ENCODE assay signal across 15 cellular contexts in the genomic region with DNA sequence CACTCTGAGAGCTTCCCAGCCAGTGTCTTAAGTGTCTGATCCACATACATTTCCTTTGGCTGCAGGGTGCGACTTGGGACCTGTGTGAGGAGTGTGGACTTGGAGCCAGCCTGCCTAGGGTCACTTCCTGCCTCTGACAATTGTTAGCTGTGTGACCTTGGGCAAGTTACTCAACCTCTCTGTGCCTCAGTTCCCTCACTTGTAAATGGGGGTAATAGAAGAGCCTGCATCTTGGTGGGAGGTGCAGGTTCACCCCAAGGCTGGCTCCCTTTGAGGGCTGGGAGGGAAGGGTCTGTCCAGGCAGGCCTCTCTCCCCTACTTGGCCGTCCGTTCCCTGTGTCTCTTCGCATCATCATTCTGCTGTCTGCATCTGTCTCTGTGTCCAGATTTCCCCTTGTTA. TPM values are rescaled to one million over a fixed set of nuclear protein-coding genes. Genes with fewer than 3 reads are reported as not detected.
DNase-seq lines count a peak whose midpoint lies in the region; ATAC-seq, FAIRE-seq and TF ChIP-seq lines count a peak whose summit lies in the region.
"Had no signal": no experiment of that assay in that cellular context is flagged by ENCODE, and none has a peak within 500 bp of the region (broad histone marks: within the 10 kb centered on the region; RNA-seq: fewer than 3 reads in every experiment).

No MANE protein-coding gene starts in this region.

- DNase-seq in GM12878 (ENCODE audit: low read depth, low spot score) (no peak), immature natural killer cell (no peak), sigmoid colon (no peak), H54 (ENCODE audit: insufficient read length, low spot score) (no peak)
- DNase-seq in activated T-cell treated with anti-CD3 and anti-CD28 coated beads, Interleukin-2, amount 50 U/mL, for 4 hours, result no peak
- DNase-seq: HCEC 1CT, KG1, NCI-H1436 treated with DMSO at 0.1 percent for 48 hours, NCI-H2081 treated with DMSO at 0.1 percent for 48 hours, NCI-H510A treated with DMSO at 0.1 percent for 48 hours, PC-9 had no signal

- H3K9me3 Mint-ChIP-seq in immature natural killer cell, result no peaks in the 10 kb centered on the region
- no peaks in the 10 kb centered on the region for H3K9me3 Mint-ChIP-seq in activated T-cell treated with anti-CD3 and anti-CD28 coated beads, Interleukin-2, amount 50 U/mL, for 4 hours

- no peaks in the 10 kb centered on the region for H3K9me3 ChIP-seq in BLaER1
- H3K9me3 ChIP-seq in GM12878 (replicated peaks; ENCODE audit: control insufficient read depth, insufficient read depth, low read length), result no peaks in the 10 kb centered on the region
- H3K9me3 ChIP-seq in sigmoid colon, result no peaks in the 10 kb centered on the region

- in situ Hi-C loops in GM12878 (cut with MboI), result no loop called here

- TF ChIP-seq POLR2A in GM12878 (IDR thresholded peaks at IDR 0.05; ENCODE audit: low read depth, low read length) (no peak), sigmoid colon (IDR thresholded peaks at IDR 0.05) (no peak), H54 (IDR thresholded peaks at IDR 0.05; ENCODE audit: low read depth, low read length) (no peak)

- H2AFZ ChIP-seq in GM12878 (ENCODE audit: control insufficient read depth, low read depth, low read length), result no peak overlapping the region
- H2AFZ ChIP-seq: PC-9 had no signal

- 0 out of 2 replicates have a peak, but pooled peaks cover under 1% of the 10 kb centered on the region for H3K36me3 ChIP-seq in BLaER1
- H3K36me3 ChIP-seq in GM12878 (ENCODE audit: control insufficient read depth in 2 of 2, insufficient read depth in 2 of 2, low read length in 1 of 2), result peaks cover 0 to 5% of the 10 kb centered on the region in 2 experiments; a peak in 3 of 4 replicates
- no peaks in the 10 kb centered on the region for H3K36me3 ChIP-seq in sigmoid colon
- H3K36me3 ChIP-seq: SJSA1 had no signal

- no peak for TF ChIP-seq EP300 in GM12878 (IDR thresholded peaks at IDR 0.05; ENCODE audit: borderline replicate concordance in 1 of 2, control insufficient read depth in 1 of 2, low read depth in 2 of 2, low read length in 2 of 2)
- TF ChIP-seq EP300 in sigmoid colon (IDR thresholded peaks at IDR 0.05), result no peak

- H3K9ac ChIP-seq in BLaER1, result peak overlapping the region; percentile 62; the same call in 1 of the 2 replicates
- H3K9ac ChIP-seq in GM12878 (ENCODE audit: control insufficient read depth, insufficient read depth, low read length), result no peak overlapping the region

- H3K27me3 Mint-ChIP-seq in immature natural killer cell (ENCODE audit: low read depth in 3 of 3), result peaks cover 0 to 8% (median 5%) of the 10 kb centered on the region in 3 donors
- H3K27me3 Mint-ChIP-seq in activated T-cell treated with anti-CD3 and anti-CD28 coated beads, Interleukin-2, amount 50 U/mL, for 4 hours (ENCODE audit: low read depth), result no peaks in the 10 kb centered on the region

- H3K27ac ChIP-seq in BLaER1 (peak overlapping the region; percentile 79), GM12878 (ENCODE audit: control insufficient read depth, insufficient read depth) (no peak overlapping the region), sigmoid colon (peak overlapping the region in 3 of 4 donors; percentile 55 to 61 (median 61))
- H3K27ac ChIP-seq: PC-9, SJSA1 had no signal

- H3K79me2 ChIP-seq in GM12878 (ENCODE audit: control insufficient read depth, insufficient read depth, low read length), result peaks cover 17% of the 10 kb centered on the region

- H4K20me1 ChIP-seq in BLaER1 (peaks cover 81% of the 10 kb centered on the region; the same call in 1 of the 2 replicates), GM12878 (ENCODE audit: control insufficient read depth, insufficient read depth) (peaks cover 2% of the 10 kb centered on the region; the same call in 1 of the 2 replicates)

- intact Hi-C loops in GM12878 (cut with micrococcal nuclease; ENCODE audit: unreplicated experiment), result no loop called here
- intact Hi-C loops in sigmoid colon (cut with DNase I), result no loop called here

- RAD21 ChIA-PET in GM12878 (lab: Charles Lee; ENCODE audit: unreplicated experiment), result no interaction called here

- SMC1A ChIA-PET in GM12878 (lab: Charles Lee; ENCODE audit: uncharacterized antibody, unreplicated experiment), result no interaction called here

- peak overlapping the region in 3 of 5 donors; percentile 40 to 59 (median 59) for H3K4me3 Mint-ChIP-seq in immature natural killer cell
- H3K4me3 Mint-ChIP-seq in activated T-cell treated with anti-CD3 and anti-CD28 coated beads, Interleukin-2, amount 50 U/mL, for 4 hours, result no peak overlapping the region

- no peak overlapping the region for H3K4me3 ChIP-seq in BLaER1
- no peak overlapping the region for H3K4me3 ChIP-seq in GM12878
- H3K4me3 ChIP-seq in sigmoid colon, result no peak overlapping the region
- H3K4me3 ChIP-seq: PC-9, SJSA1 had no signal

- H3K4me1 ChIP-seq in BLaER1 (peaks cover 100% of the 10 kb centered on the region), GM12878 (ENCODE audit: control insufficient read depth, insufficient read depth, low read length) (no peaks in the 10 kb centered on the region), sigmoid colon (peaks cover 0 to 85% (median 81%) of the 10 kb centered on the region in 4 donors)

- WGBS in GM12878 (ENCODE audit: insufficient coverage, insufficient replicate concordance, low lambda C conversion rate, missing lambda C conversion rate), result 92% methylated on average over 4 of the region's 4 CpGs
- 90 to 93% methylated on average over 4 of the region's 4 CpGs for WGBS in sigmoid colon, 2 donors

- ATAC-seq in GM12878, result no peak
- no peak for ATAC-seq in activated T-cell treated with anti-CD3 and anti-CD28 coated beads, Interleukin-2, amount 50 U/mL, for 4 hours
- ATAC-seq in GM18511 (IDR thresholded peaks at IDR 0.05; ENCODE audit: unreplicated experiment), result no peak

- peak overlapping the region in 5 of 6 donors; percentile 30 to 87 (median 69) for H3K27ac Mint-ChIP-seq in immature natural killer cell

- FAIRE-seq in GM12878 (lab: Jason Lieb, UNC), result no peak
- no peak for FAIRE-seq in H54 (lab: Jason Lieb, UNC)
- FAIRE-seq: A204.1 had no signal

- H3K4me1 Mint-ChIP-seq in immature natural killer cell, result peaks cover 56 to 60% of the 10 kb centered on the region in 2 donors
- peaks cover 6% of the 10 kb centered on the region for H3K4me1 Mint-ChIP-seq in activated T-cell treated with anti-CD3 and anti-CD28 coated beads, Interleukin-2, amount 50 U/mL, for 4 hours (ENCODE audit: low read depth)

- H3K4me2 ChIP-seq in BLaER1 (peak overlapping the region; percentile 95), GM12878 (ENCODE audit: control insufficient read depth, insufficient read depth) (no peak overlapping the region)
- H3K4me2 ChIP-seq: PC-9 had no signal

- BruUV-seq in GM12878 (replicated peaks; lab: Mats Ljungman, UMichigan), result no TSS peak

- POLR2A ChIA-PET in GM12878 (lab: Charles Lee), result no interaction called here

- H3K27me3 ChIP-seq in BLaER1 (no peaks in the 10 kb centered on the region), GM12878 (replicated peaks in 1 of 2; ENCODE audit: control insufficient read depth in 2 of 2, insufficient read depth in 2 of 2, low read length in 1 of 2) (no peaks in the 10 kb centered on the region), sigmoid colon (no peaks in the 10 kb centered on the region)
- H3K27me3 ChIP-seq: SJSA1 had no signal

- no peak for TF ChIP-seq RAD21 in GM12878 (IDR thresholded peaks at IDR 0.05; ENCODE audit: insufficient read depth, low read depth, low read length)

- CTCF ChIA-PET in GM12878 (lab: Yijun Ruan, JAX), result no interaction called here

- H3K36me3 Mint-ChIP-seq in immature natural killer cell, result no peaks in the 10 kb centered on the region
- H3K36me3 Mint-ChIP-seq in activated T-cell treated with anti-CD3 and anti-CD28 coated beads, Interleukin-2, amount 50 U/mL, for 4 hours (ENCODE audit: insufficient read depth), result no peaks in the 10 kb centered on the region

- TF ChIP-seq CTCF in GM12878 (IDR thresholded peaks at IDR 0.05 in 2 of 3, conservative IDR thresholded peaks at IDR 0.05 in 1 of 3; ENCODE audit: control insufficient read depth in 2 of 3, extremely low read depth in 1 of 3, insufficient read depth in 1 of 3, low read depth in 3 of 3, low read length in 3 of 3), result no peak
- no peak for TF ChIP-seq CTCF in sigmoid colon (IDR thresholded peaks at IDR 0.05)

TF ChIP-seq in GM12878, 131 proteins besides CTCF, POLR2A, EP300 and RAD21:
- TF ChIP-seq SMARCA5 (IDR thresholded peaks at IDR 0.05) (0 out of 2 replicates have a peak, but pooled peaks have one; percentile 49), STAT3 (IDR thresholded peaks at IDR 0.05; ENCODE audit: low read depth, low read length) (no peak)
TF ChIP-seq in GM12878: peak in this region for 1.

RNA-seq across cellular contexts. Expression of a gene that starts 27.4 kb away (rescaled TPM):
- 259 and 283 TPM in 2 replicates for total RNA-seq in GM12878 (2013; cell fraction: nucleolus; rRNA removed)
- 19.1 and 19.2 TPM in 2 replicates for total RNA-seq in GM12878 (2014; rRNA removed)
- total RNA-seq in GM12878 (2014; rRNA removed; fragmentation: Illumina TruSeq; extraction: Trizol), result 11.9 and 12.3 TPM in 2 replicates
- total RNA-seq in GM12878 (2021), result 49.8 and 58.7 TPM in 2 replicates
- polyA plus RNA-seq in GM12878 (2011; ENCODE audit: low read depth), result 11.7 TPM
- polyA plus RNA-seq in GM12878 (2011; rRNA removed), result 16.1 and 19.8 TPM in 2 replicates
- 15.1 and 20.5 TPM in 2 replicates for polyA plus RNA-seq in GM12878 (2011; cell fraction: cytosol; rRNA removed)
- 112 and 143 TPM in 2 replicates for polyA plus RNA-seq in GM12878 (2011; cell fraction: nucleus; rRNA removed)
- polyA plus RNA-seq in GM12878 (2012), result 23.5 and 23.9 TPM in 2 replicates
- 27.1 and 31.1 TPM in 2 replicates for polyA plus RNA-seq in GM12878 (2014; fragmentation: Illumina TruSeq; extraction: Trizol)
- 1 to 10 TPM; 4.6 to 5.1 TPM for polyA plus RNA-seq in GM12878 (2014; fragmentation: Nextera tagmentation; extraction: Ambion mirVana)
- 26.8 and 28.1 TPM in 2 replicates for polyA plus RNA-seq in GM12878 (2014; rRNA removed)
- 10 to 100 TPM; 14.6 to 17.3 TPM for polyA plus RNA-seq in GM12878 (2016; fragmentation: Nextera tagmentation; extraction: Ambion mirVana)
- polyA minus RNA-seq in GM12878 (2011; rRNA and poly(A)+ RNA removed), result 22.6 and 35.7 TPM in 2 replicates
- polyA minus RNA-seq in GM12878 (2011; cell fraction: cytosol; rRNA and poly(A)+ RNA removed), result 19.0 and 21.0 TPM in 2 replicates
- 33.7 and 54.0 TPM in 2 replicates for polyA minus RNA-seq in GM12878 (2011; cell fraction: nucleus; rRNA and poly(A)+ RNA removed)
- polyA plus RNA-seq in immature natural killer cell, result 1 to 10 TPM in 2 of 3 donors, under 1 TPM in 1; 0.15 to 9.4 (median 2.9) TPM
- 10 to 100 TPM; 30.8 to 76.7 (median 47.3) TPM for total RNA-seq in sigmoid colon
- polyA plus RNA-seq in sigmoid colon, result 10 to 100 TPM; 12.0 to 49.5 (median 19.4) TPM
- total RNA-seq in activated T-cell treated with anti-CD3 and anti-CD28 coated beads, Interleukin-2, amount 50 U/mL, for 4 hours, result 10 to 100 TPM; 15.5 to 15.6 (median 15.5) TPM
